Comparison of ENCODE assay signal across 12 cellular contexts in the genomic region with DNA sequence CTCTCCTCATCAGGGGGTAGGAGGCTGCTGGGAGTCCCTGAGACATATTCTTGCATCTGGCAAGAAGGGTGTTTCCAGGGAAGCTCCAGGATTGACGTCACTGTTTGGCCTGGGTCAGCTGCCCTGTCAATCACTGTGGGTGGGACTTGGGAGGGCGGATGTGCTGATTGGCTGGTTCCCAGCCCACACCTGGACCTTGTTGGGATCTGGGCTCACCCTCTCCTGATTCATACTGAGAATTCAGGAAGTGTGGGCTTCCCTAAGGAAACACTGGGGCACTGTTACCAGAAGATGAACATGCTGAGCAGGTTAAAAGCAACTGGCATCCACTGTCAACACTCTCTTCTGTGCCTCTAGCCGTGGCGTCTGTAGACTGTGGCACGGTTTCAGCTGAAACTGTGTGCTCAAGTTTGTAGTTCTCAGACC. TPM values are rescaled to one million over a fixed set of nuclear protein-coding genes. Genes with fewer than 3 reads are reported as not detected.
DNase-seq lines count a peak whose midpoint lies in the region.
"Had no signal": no experiment of that assay in that cellular context is flagged by ENCODE, and none has a peak within 500 bp of the region (broad histone marks: within the 10 kb centered on the region; RNA-seq: fewer than 3 reads in every experiment).

No MANE protein-coding gene starts in this region.

- DNase-seq in EH (ENCODE audit: low read depth), result peak; percentile 18
- DNase-seq in NCI-H226, result peak; percentile 48
- peak; percentile 51 for DNase-seq in mucosa of gallbladder (ENCODE audit: low spot score)
- no peak for DNase-seq in NCI-H1694 treated with DMSO at 0.1 percent for 48 hours (lab: John Stamatoyannopoulos, UW)
- no peak for DNase-seq in NCI-H1417 (lab: John Stamatoyannopoulos, UW)
- DNase-seq in SKM-1 treated with dmso at 0.1 percent for 144 hours (lab: John Stamatoyannopoulos, UW; ENCODE audit: unreplicated experiment), result no peak
- no peak for DNase-seq in COR-L47 (lab: John Stamatoyannopoulos, UW)
- DNase-seq: NCI-H1436 treated with DMSO at 0.1 percent for 48 hours; sigmoid colon; stimulated activated naive CD8-positive, alpha-beta T cell treated with anti-CD3 and anti-CD28 coated beads, Interleukin-15, amount 100 ng/mL, for 72 hours had no signal

- H3K4me3 ChIP-seq in esophagus (ENCODE audit: low read depth in 1 of 2, low read length in 2 of 2), result no peak overlapping the region
- H3K4me3 ChIP-seq: sigmoid colon had no signal

- H3K36me3 ChIP-seq in esophagus (ENCODE audit: control insufficient read depth in 2 of 2, insufficient read depth in 2 of 2, low read length in 1 of 2), result no peaks in the 10 kb centered on the region
- H3K36me3 ChIP-seq: ascending aorta had no signal

- peak overlapping the region; percentile 65 to 82 for H3K27ac ChIP-seq in esophagus (ENCODE audit: low read depth in 2 of 2, low read length in 1 of 2)
- H3K27ac ChIP-seq: ascending aorta had no signal

- peaks cover 0 to 2% of the 10 kb centered on the region in 2 donors for H3K9me3 ChIP-seq in esophagus (ENCODE audit: control insufficient read depth in 2 of 2, insufficient read depth in 1 of 2, low read depth in 1 of 2, low read length in 1 of 2)
- H3K9me3 ChIP-seq: ascending aorta, sigmoid colon had no signal

- H3K27me3 ChIP-seq in esophagus (ENCODE audit: control insufficient read depth in 1 of 2, insufficient read depth in 2 of 2, low read length in 2 of 2), result no peaks in the 10 kb centered on the region
- H3K27me3 ChIP-seq: ascending aorta, sigmoid colon had no signal

- H3K4me1 ChIP-seq in esophagus (ENCODE audit: control insufficient read depth in 2 of 2, insufficient read depth in 2 of 2, low read length in 1 of 2), result peaks cover 2 to 5% of the 10 kb centered on the region in 2 donors
- H3K4me1 ChIP-seq: ascending aorta had no signal

- 41 to 47% methylated on average over 5 of the region's 5 CpGs for WGBS in esophagus, 2 donors

RNA-seq across cellular contexts. Expression of a gene that starts 36.5 kb away (rescaled TPM):
- 1 to 10 TPM; 2.6 to 3.8 TPM for polyA plus RNA-seq in esophagus
- total RNA-seq in mucosa of gallbladder, result 3.3 TPM
- total RNA-seq: ascending aorta had no signal

RNA-seq across cellular contexts. Expression of a gene that starts 54.5 kb away (rescaled TPM):
- 1 to 10 TPM; 2.2 TPM for polyA plus RNA-seq in esophagus
- total RNA-seq in mucosa of gallbladder, result 12.8 TPM

RNA-seq across cellular contexts. Expression of a gene that starts 54.6 kb away (rescaled TPM):
- 1 to 10 TPM; 5.1 to 5.7 TPM for polyA plus RNA-seq in esophagus
- 16.9 TPM for total RNA-seq in mucosa of gallbladder

Comparison
In these comparisons a context has a peak if more than half of its experiments do, and no peak if none do; other contexts are left out.
1. DNase-seq: peak in EH (single experiment), NCI-H226 (single experiment) and mucosa of gallbladder (single experiment); none in NCI-H1694 treated with DMSO at 0.1 percent for 48 hours (single experiment), NCI-H1417 (0 of 3), SKM-1 treated with dmso at 0.1 percent for 144 hours (single experiment) and COR-L47 (single experiment).